2 cellular contexts compared by ENCODE assay signal in genomic region chr6:1885576-1886003, GRCh38.
TF ChIP-seq lines count a peak whose summit lies in the region.

No MANE protein-coding gene starts in this region.

TF ChIP-seq in WTC11, 78 proteins besides CTCF, POLR2A, EP300 and RAD21:
- no peak for TF ChIP-seq ATF1 (CRISPR knock-in tag; IDR thresholded peaks at IDR 0.05)
TF ChIP-seq in WTC11: peak in this region for 0.

TF ChIP-seq in H1, 55 proteins besides CTCF, POLR2A, EP300 and RAD21:
- no peak for TF ChIP-seq E2F6 (IDR thresholded peaks at IDR 0.05)
- TF ChIP-seq SP4 (IDR thresholded peaks at IDR 0.05; ENCODE audit: low read length) = no peak
- TF ChIP-seq CBX8 (IDR thresholded peaks at IDR 0.05; ENCODE audit: borderline replicate concordance, low read depth, low read length) = no peak
- no peak for TF ChIP-seq CHD1 (IDR thresholded peaks at IDR 0.05; ENCODE audit: low read depth, low read length)
- no peak for TF ChIP-seq FOSL1 (IDR thresholded peaks at IDR 0.05; ENCODE audit: insufficient read depth, low read depth, low read length)
- no peak for TF ChIP-seq HDAC2 (IDR thresholded peaks at IDR 0.05; ENCODE audit: borderline replicate concordance in 1 of 2, low read depth in 2 of 2, low read length in 2 of 2)
- TF ChIP-seq ASH2L (IDR thresholded peaks at IDR 0.05; ENCODE audit: low read length) = no peak
- TF ChIP-seq TAF1 (IDR thresholded peaks at IDR 0.05; ENCODE audit: low read depth, low read length) = no peak
- no peak for TF ChIP-seq YY1 (IDR thresholded peaks at IDR 0.05; ENCODE audit: low read depth, low read length)
- TF ChIP-seq ZNF274 (IDR thresholded peaks at IDR 0.05; ENCODE audit: borderline replicate concordance, extremely low read depth, low read length) = no peak
- no peak for TF ChIP-seq RBBP5 (IDR thresholded peaks at IDR 0.05; ENCODE audit: borderline replicate concordance, low read depth, low read length)
- no peak for TF ChIP-seq GTF2F1 (IDR thresholded peaks at IDR 0.05; ENCODE audit: borderline replicate concordance, low read depth, low read length)
- no peak for TF ChIP-seq CBX5 (IDR thresholded peaks at IDR 0.05; ENCODE audit: low read depth, low read length)
- TF ChIP-seq KDM1A (IDR thresholded peaks at IDR 0.05; ENCODE audit: borderline replicate concordance, low read length) = no peak
- no peak for TF ChIP-seq CEBPB (IDR thresholded peaks at IDR 0.05; ENCODE audit: low read depth, low read length)
- TF ChIP-seq POU5F1 (IDR thresholded peaks at IDR 0.05; ENCODE audit: low read depth, low read length) = no peak
